In genomic region chr12:54217774-54218221, GRCh38 we compare ENCODE assay signal across 8 cellular contexts. TPM values are rescaled to one million over a fixed set of nuclear protein-coding genes. Genes with fewer than 3 reads are reported as not detected.
A peak's percentile ranks its signal among the peaks of the same experiment; 100 is the strongest.
DNase-seq lines count a peak whose midpoint lies in the region; ATAC-seq and TF ChIP-seq lines count a peak whose summit lies in the region.

No MANE protein-coding gene starts in this region.

- H3K4me1 Mint-ChIP-seq in endodermal cell (peaks cover 18% of the 10 kb centered on the region), nephron (peaks cover 27% of the 10 kb centered on the region)
- H3K4me1 Mint-ChIP-seq in naive thymus-derived CD4-positive, alpha-beta T cell = peaks cover 18 to 52% (median 32%) of the 10 kb centered on the region in 7 donors

- DNase-seq in endodermal cell (peak; percentile 94), GOT3 (lab: John Stamatoyannopoulos, UW) (no peak), mesenteric fat pad (ENCODE audit: low spot score) (no peak)
- no peak for DNase-seq in naive thymus-derived CD4-positive, alpha-beta T cell
- no peak for DNase-seq in activated CD8-positive, alpha-beta memory T cell treated with anti-CD3 and anti-CD28 coated beads, Interleukin-2, amount 50 U/mL, for 48 hours

- H3K4me2 ChIP-seq in KMS-11 = peak overlapping the region; percentile 91; the same call in 1 of the 2 replicates

- 7 to 14% methylated on average over 24 to 39 of the region's 39 CpGs for WGBS in endodermal cell (ENCODE audit: insufficient coverage in 1 of 2, insufficient read length in 1 of 2), 2 experiments

- ATAC-seq in naive thymus-derived CD4-positive, alpha-beta T cell = no peak

- H3K9ac ChIP-seq in KMS-11 = no peak overlapping the region
- peak overlapping the region; percentile 6 for H3K9ac ChIP-seq in endodermal cell (ENCODE audit: extremely low read depth, low read length, poor library complexity, severe bottlenecking)

- intact Hi-C loops in naive thymus-derived CD4-positive, alpha-beta T cell (cut with micrococcal nuclease) = loop anchor here (1.0 to 10.0 kb wide), 7 partner anchors 10 to 1603 kb away; partner anchors contain the start of genes COPZ1 (in 1 of the 2) and KRT73 (in 1 of the 2)

- H4K20me1 ChIP-seq in KMS-11 (ENCODE audit: insufficient read depth) = no peaks in the 10 kb centered on the region

- peak overlapping the region; percentile 11; the same call in 1 of the 2 replicates for H3K4me3 ChIP-seq in GM08714 (ENCODE audit: low read length)
- H3K4me3 ChIP-seq in KMS-11 (IDR thresholded peaks at IDR 0.05; ENCODE audit: insufficient read depth, low read depth, low read length) = no peak overlapping the region
- H3K4me3 ChIP-seq in endodermal cell (ENCODE audit: low read length) = peak overlapping the region; percentile 81
- no peak overlapping the region for H3K4me3 ChIP-seq in naive thymus-derived CD4-positive, alpha-beta T cell (ENCODE audit: low read length)

- peaks cover 73% of the 10 kb centered on the region for H3K27me3 ChIP-seq in KMS-11 (ENCODE audit: insufficient read depth, low read depth)
- peaks cover 52% of the 10 kb centered on the region for H3K27me3 ChIP-seq in endodermal cell (ENCODE audit: control insufficient read depth, insufficient read depth, low read length, poor library complexity, severe bottlenecking)
- no peaks in the 10 kb centered on the region for H3K27me3 ChIP-seq in naive thymus-derived CD4-positive, alpha-beta T cell (ENCODE audit: control insufficient read depth in 2 of 2, insufficient read depth in 2 of 2, low read length in 2 of 2)

- CTCF ChIA-PET in naive thymus-derived CD4-positive, alpha-beta T cell (lab: Charles Lee) = interaction anchor here (0.6 to 1.6 kb wide), 3 partner anchors 10 to 265 kb away, joined by 3 to 7 read pairs (median 3); no protein-coding TSS in a partner anchor

- no peak overlapping the region for H3K27ac Mint-ChIP-seq in endodermal cell
- no peak overlapping the region for H3K27ac Mint-ChIP-seq in nephron
- H3K27ac Mint-ChIP-seq in naive thymus-derived CD4-positive, alpha-beta T cell = peak overlapping the region in 3 of 9 donors; percentile 46 to 85 (median 56)

- no peak for TF ChIP-seq CTCF in KMS-11 (conservative IDR thresholded peaks at IDR 0.05; ENCODE audit: low read depth, low read length)
- no peak for TF ChIP-seq CTCF in endodermal cell (conservative IDR thresholded peaks at IDR 0.05)
- no peak for TF ChIP-seq CTCF in nephron (IDR thresholded peaks at IDR 0.05; ENCODE audit: unreplicated experiment in 3 of 3)

- H3K36me3 Mint-ChIP-seq in endodermal cell (ENCODE audit: low read depth) (no peaks in the 10 kb centered on the region), nephron (ENCODE audit: low read depth) (no peaks in the 10 kb centered on the region)
- no peaks in the 10 kb centered on the region for H3K36me3 Mint-ChIP-seq in naive thymus-derived CD4-positive, alpha-beta T cell

- POLR2A ChIA-PET in naive thymus-derived CD4-positive, alpha-beta T cell (lab: Charles Lee) = no interaction called here

- H3K79me2 ChIP-seq in KMS-11 (ENCODE audit: insufficient read depth, low read depth) = no peaks in the 10 kb centered on the region

- no peaks in the 10 kb centered on the region for H3K9me3 ChIP-seq in endodermal cell (ENCODE audit: control insufficient read depth, low read length)
- no peaks in the 10 kb centered on the region for H3K9me3 ChIP-seq in naive thymus-derived CD4-positive, alpha-beta T cell (ENCODE audit: control insufficient read depth in 2 of 3, low read length in 3 of 3)

- no peaks in the 10 kb centered on the region for H3K36me3 ChIP-seq in KMS-11 (ENCODE audit: insufficient read depth)
- H3K36me3 ChIP-seq in endodermal cell (ENCODE audit: control insufficient read depth, insufficient read depth, low read length) = no peaks in the 10 kb centered on the region
- no peaks in the 10 kb centered on the region for H3K36me3 ChIP-seq in naive thymus-derived CD4-positive, alpha-beta T cell (ENCODE audit: control insufficient read depth in 2 of 3, insufficient read depth in 3 of 3, low read length in 3 of 3)

- H3K27me3 Mint-ChIP-seq in endodermal cell (ENCODE audit: insufficient read depth) (peaks cover 58% of the 10 kb centered on the region), nephron (ENCODE audit: low read depth) (peaks cover 42% of the 10 kb centered on the region)
- H3K27me3 Mint-ChIP-seq in naive thymus-derived CD4-positive, alpha-beta T cell = peaks cover 0 to 26% (median 4%) of the 10 kb centered on the region in 5 donors

- H3K9me3 Mint-ChIP-seq in endodermal cell (no peaks in the 10 kb centered on the region), nephron (no peaks in the 10 kb centered on the region)
- no peaks in the 10 kb centered on the region for H3K9me3 Mint-ChIP-seq in naive thymus-derived CD4-positive, alpha-beta T cell

- no peak overlapping the region for H3K27ac ChIP-seq in KMS-11
- H3K27ac ChIP-seq in endodermal cell (ENCODE audit: low read depth, low read length) = no peak overlapping the region
- H3K27ac ChIP-seq in naive thymus-derived CD4-positive, alpha-beta T cell (ENCODE audit: low read depth, low read length) = no peak overlapping the region

- H3K4me3 Mint-ChIP-seq in endodermal cell (peak overlapping the region; percentile 49), nephron (peak overlapping the region; percentile 75 to 81 (median 78))
- H3K4me3 Mint-ChIP-seq in naive thymus-derived CD4-positive, alpha-beta T cell = peak overlapping the region in 4 of 10 donors; percentile 32 to 91 (median 62)

- H2AFZ ChIP-seq in KMS-11 (ENCODE audit: low read depth) = peak overlapping the region; percentile 84

- H3K4me1 ChIP-seq in KMS-11 (ENCODE audit: low read depth, poor library complexity, severe bottlenecking) (peaks cover 46% of the 10 kb centered on the region), endodermal cell (ENCODE audit: control insufficient read depth, insufficient read depth, low read length) (no peaks in the 10 kb centered on the region)
- peaks cover 25 to 35% of the 10 kb centered on the region in 2 donors for H3K4me1 ChIP-seq in naive thymus-derived CD4-positive, alpha-beta T cell (ENCODE audit: control insufficient read depth in 2 of 2, insufficient read depth in 2 of 2, low read length in 2 of 2)

RNA-seq across cellular contexts. Expression of gene SMUG1, which starts 29.0 kb away (rescaled TPM):
- total RNA-seq in endodermal cell (10 to 100 TPM; 32.4 to 37.2 TPM), mesenteric fat pad (23.4 TPM)
- 28.1 TPM for polyA plus RNA-seq in endodermal cell (2013, experiment 1 of 2)
- polyA plus RNA-seq in endodermal cell (2013, experiment 2 of 2) = 21.6 TPM
- 10 to 100 TPM in 4 of 5 experiments, 1 to 10 TPM in 1; 9.4 to 29.9 (median 22.2) TPM for total RNA-seq in naive thymus-derived CD4-positive, alpha-beta T cell
- polyA plus RNA-seq in naive thymus-derived CD4-positive, alpha-beta T cell = 10 to 100 TPM; 20.6 to 25.0 TPM

Comparison
In these comparisons a context has a peak if more than half of its experiments do, and no peak if none do; other contexts are left out.
1. H3K4me3 ChIP-seq: peak in GM08714 (single experiment) and endodermal cell (single experiment); none in KMS-11 (single experiment) and naive thymus-derived CD4-positive, alpha-beta T cell (single experiment).